In the genomic region with DNA sequence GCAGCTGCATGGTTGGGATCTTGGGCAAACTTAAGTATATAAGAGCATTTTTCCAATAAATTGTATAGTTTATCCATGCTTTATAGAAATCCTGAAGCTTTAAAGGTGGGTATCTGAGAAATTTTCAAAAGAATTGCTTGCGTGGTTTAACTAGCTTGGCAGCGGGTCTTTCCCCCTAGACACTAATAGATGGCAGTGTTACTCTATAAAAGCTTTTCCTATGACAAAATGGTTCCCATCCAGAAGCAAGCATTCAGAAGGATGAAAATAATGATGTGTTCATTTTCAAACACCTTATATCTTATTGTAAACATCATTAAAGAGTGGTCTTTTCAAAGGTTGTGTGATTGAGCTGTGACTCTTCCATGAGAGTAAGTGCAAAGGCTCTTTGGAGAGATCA, we compare ENCODE assay signal across 1 cellular context.
TF ChIP-seq lines count a peak whose summit lies in the region.

No MANE protein-coding gene starts in this region.

TF ChIP-seq in H1, 55 proteins besides CTCF, POLR2A, EP300 and RAD21 (continued from another document):
- TF ChIP-seq YY1 (IDR thresholded peaks at IDR 0.05; ENCODE audit: low read depth, low read length) (no peak), TAF7 (optimal IDR thresholded peaks at IDR 0.05; ENCODE audit: borderline replicate concordance, low read depth, low read length) (no peak), CEBPB (IDR thresholded peaks at IDR 0.05; ENCODE audit: low read depth, low read length) (no peak), BCL11A (IDR thresholded peaks at IDR 0.05; ENCODE audit: low read depth in 2 of 2, low read length in 2 of 2) (no peak)
